Comparison of ENCODE assay signal across 14 cellular contexts in genomic region chr11:46677991-46678740, GRCh38. TPM values are rescaled to one million over a fixed set of nuclear protein-coding genes. Genes with fewer than 3 reads are reported as not detected.
A peak's percentile ranks its signal among the peaks of the same experiment; 100 is the strongest.
DNase-seq lines count a peak whose midpoint lies in the region; ATAC-seq and TF ChIP-seq lines count a peak whose summit lies in the region.
"Had no signal": no experiment of that assay in that cellular context is flagged by ENCODE, and none has a peak within 500 bp of the region (broad histone marks: within the 10 kb centered on the region; RNA-seq: fewer than 3 reads in every experiment).

No MANE protein-coding gene starts in this region.

- H3K4me3 ChIP-seq in stomach, result no peak overlapping the region
- H3K4me3 ChIP-seq: coronary artery, gastroesophageal sphincter, lung, psoas muscle, testis had no signal

- no peaks in the 10 kb centered on the region for H3K9me3 ChIP-seq in stomach
- H3K9me3 ChIP-seq: gastroesophageal sphincter, psoas muscle, testis had no signal

- CTCF ChIA-PET in T-cell (lab: Charles Lee), result no interaction called here

- H3K9me3 Mint-ChIP-seq in activated T-cell treated with anti-CD3 and anti-CD28 coated beads, Interleukin-2, amount 50 U/mL, for 72 hours, result no peaks in the 10 kb centered on the region
- H3K9me3 Mint-ChIP-seq in T-cell (no peaks in the 10 kb centered on the region), endothelial cell (ENCODE audit: unreplicated experiment) (no peaks in the 10 kb centered on the region)

- no peak for DNase-seq in activated T-cell treated with anti-CD3 and anti-CD28 coated beads, Interleukin-2, amount 50 U/mL, for 72 hours
- DNase-seq in activated T-cell treated with anti-CD3 and anti-CD28 coated beads, Interleukin-2, amount 50 U/mL, for 1 hour, result no peak
- no peak for DNase-seq in T-cell
- no peak for DNase-seq in endothelial cell (ENCODE audit: low spot score)
- no peak for DNase-seq in stomach
- DNase-seq in LoVo (ENCODE audit: low spot score), result no peak
- DNase-seq: NCI-H1930, psoas muscle, testis had no signal

- H3K36me3 ChIP-seq in stomach, result peaks cover 51 to 80% (median 79%) of the 10 kb centered on the region in 4 donors

- H3K4me3 Mint-ChIP-seq in activated T-cell treated with anti-CD3 and anti-CD28 coated beads, Interleukin-2, amount 50 U/mL, for 72 hours, result no peak overlapping the region
- H3K4me3 Mint-ChIP-seq in T-cell, result no peak overlapping the region
- H3K4me3 Mint-ChIP-seq in endothelial cell (ENCODE audit: unreplicated experiment), result no peak overlapping the region

- TF ChIP-seq CTCF in endothelial cell (IDR thresholded peaks at IDR 0.05; ENCODE audit: unreplicated experiment), result no peak
- no peak for TF ChIP-seq CTCF in stomach (IDR thresholded peaks at IDR 0.05)

- no peaks in the 10 kb centered on the region for H3K27me3 Mint-ChIP-seq in activated T-cell treated with anti-CD3 and anti-CD28 coated beads, Interleukin-2, amount 50 U/mL, for 72 hours (ENCODE audit: low read depth)
- H3K27me3 Mint-ChIP-seq in T-cell (no peaks in the 10 kb centered on the region), endothelial cell (ENCODE audit: unreplicated experiment) (peaks cover 13% of the 10 kb centered on the region)

- peak; percentile 14 to 20 for ATAC-seq in activated T-cell treated with anti-CD3 and anti-CD28 coated beads, Interleukin-2, amount 50 U/mL, for 72 hours (replicated peaks in 1 of 2)
- ATAC-seq in T-cell (replicated peaks in 1 of 4), result no peak
- ATAC-seq in HG03354 (IDR thresholded peaks at IDR 0.05; ENCODE audit: poor library complexity, severe bottlenecking, unreplicated experiment), result no peak
- no peak for ATAC-seq in GM19035 (IDR thresholded peaks at IDR 0.05; ENCODE audit: unreplicated experiment)
- ATAC-seq: gastroesophageal sphincter had no signal

- peaks cover 22 to 50% (median 37%) of the 10 kb centered on the region in 4 donors for H3K4me1 ChIP-seq in stomach

- peaks cover 1 to 5% of the 10 kb centered on the region in 2 donors for H3K36me3 Mint-ChIP-seq in activated T-cell treated with anti-CD3 and anti-CD28 coated beads, Interleukin-2, amount 50 U/mL, for 72 hours (ENCODE audit: insufficient read depth in 2 of 2)
- H3K36me3 Mint-ChIP-seq in T-cell (peaks cover 29% of the 10 kb centered on the region), endothelial cell (ENCODE audit: low read depth, unreplicated experiment) (peaks cover 23% of the 10 kb centered on the region)

- no peak for TF ChIP-seq EP300 in stomach (IDR thresholded peaks at IDR 0.05)

- no peak for TF ChIP-seq POLR2A in stomach (IDR thresholded peaks at IDR 0.05)

- 78 to 85% (median 82%) methylated on average over 9 to 10 of the region's 10 CpGs for WGBS in stomach, 5 donors

- peak overlapping the region in 3 of 5 donors; percentile 84 to 91 (median 84) for H3K27ac ChIP-seq in stomach
- H3K27ac ChIP-seq: testis had no signal

- H3K27ac Mint-ChIP-seq in activated T-cell treated with anti-CD3 and anti-CD28 coated beads, Interleukin-2, amount 50 U/mL, for 72 hours, result no peak overlapping the region
- H3K27ac Mint-ChIP-seq in T-cell, result peak overlapping the region; percentile 52 to 55
- H3K27ac Mint-ChIP-seq in endothelial cell (ENCODE audit: unreplicated experiment), result peak overlapping the region; percentile 72

- peaks cover 40% of the 10 kb centered on the region for H3K4me1 Mint-ChIP-seq in activated T-cell treated with anti-CD3 and anti-CD28 coated beads, Interleukin-2, amount 50 U/mL, for 72 hours (ENCODE audit: low read depth)
- H3K4me1 Mint-ChIP-seq in T-cell, result peaks cover 39 to 47% (median 46%) of the 10 kb centered on the region in 3 donors
- peaks cover 26% of the 10 kb centered on the region for H3K4me1 Mint-ChIP-seq in endothelial cell (ENCODE audit: unreplicated experiment)

- POLR2A ChIA-PET in T-cell (lab: Charles Lee), result no interaction called here

- H3K27me3 ChIP-seq in stomach, result no peaks in the 10 kb centered on the region
- H3K27me3 ChIP-seq: gastroesophageal sphincter, testis had no signal

- intact Hi-C loops in stomach (cut with DNase I; ENCODE audit: low total_unique reads), result no loop called here

RNA-seq across cellular contexts. Expression of gene ARHGAP1, which starts 22.3 kb away (rescaled TPM):
- total RNA-seq in activated T-cell treated with anti-CD3 and anti-CD28 coated beads, Interleukin-2, amount 50 U/mL, for 72 hours, result 10 to 100 TPM; 41.6 to 43.5 TPM
- total RNA-seq in T-cell (10 to 100 TPM; 64.6 to 71.8 (median 70.3) TPM), endothelial cell (ENCODE audit: unreplicated experiment) (69.5 TPM), stomach (10 to 100 TPM; 21.1 to 82.9 (median 35.6) TPM)
- polyA plus RNA-seq in stomach, result 10 to 100 TPM; 21.2 to 29.3 (median 28.0) TPM

RNA-seq across cellular contexts. Expression of gene ZNF408, which starts 22.7 kb away (rescaled TPM):
- 10 to 100 TPM; 17.8 to 18.2 TPM for total RNA-seq in activated T-cell treated with anti-CD3 and anti-CD28 coated beads, Interleukin-2, amount 50 U/mL, for 72 hours
- total RNA-seq in T-cell (10 to 100 TPM in 4 of 5 donors, 1 to 10 TPM in 1; 6.1 to 22.4 (median 19.7) TPM), endothelial cell (ENCODE audit: unreplicated experiment) (23.2 TPM), stomach (10 to 100 TPM in 2 of 5 donors, 1 to 10 TPM in 3; 5.5 to 14.6 (median 6.5) TPM)
- polyA plus RNA-seq in stomach, result 1 to 10 TPM; 7.2 to 8.6 (median 7.6) TPM

RNA-seq across cellular contexts. Expression of gene F2, which starts 40.8 kb away (rescaled TPM):
- total RNA-seq in activated T-cell treated with anti-CD3 and anti-CD28 coated beads, Interleukin-2, amount 50 U/mL, for 72 hours, result not detected
- total RNA-seq in T-cell, result under 1 TPM in 4 of 5 donors, not detected in 1; 0.26 to 0.85 (median 0.57) TPM
- 4.4 TPM for total RNA-seq in endothelial cell (ENCODE audit: unreplicated experiment)
- total RNA-seq in stomach, result under 1 TPM in 1 of 5 donors, not detected in 4; 0.92 TPM
- polyA plus RNA-seq in stomach, result under 1 TPM in 2 of 3 donors, not detected in 1; 0.19 to 0.33 TPM

Comparison
In these comparisons a context has a peak if more than half of its experiments do, and no peak if none do; other contexts are left out.
1. ATAC-seq: peak in activated T-cell treated with anti-CD3 and anti-CD28 coated beads, Interleukin-2, amount 50 U/mL, for 72 hours (2 of 2); none in T-cell (0 of 4), HG03354 (single experiment) and GM19035 (single experiment).